8 cellular contexts compared by ENCODE assay signal in genomic region chr4:139084425-139085093, GRCh38.
DNase-seq lines count a peak whose midpoint lies in the region; ATAC-seq and TF ChIP-seq lines count a peak whose summit lies in the region.

No MANE protein-coding gene starts in this region.

- H3K4me3 ChIP-seq in HFF-Myc (replicated peaks; ENCODE audit: low read depth, low read length), result peak overlapping the region; percentile 94
- H3K4me3 ChIP-seq in subcutaneous abdominal adipose tissue (ENCODE audit: low read depth in 1 of 5, low read length in 5 of 5), result peak overlapping the region; percentile 85 to 99 (median 97)

- H3K9ac ChIP-seq in subcutaneous abdominal adipose tissue (ENCODE audit: low read length in 5 of 5), result peak overlapping the region in 4 of 5 donors; percentile 49 to 89 (median 76)

- peak overlapping the region; percentile 93 for H3K4me3 Mint-ChIP-seq in CD4-positive, alpha-beta T cell

- no peaks in the 10 kb centered on the region for H3K27me3 ChIP-seq in CD4-positive, alpha-beta T cell (ENCODE audit: control insufficient read depth, insufficient read depth, low read length)
- H3K27me3 ChIP-seq in subcutaneous abdominal adipose tissue (ENCODE audit: control insufficient read depth in 5 of 5, insufficient read depth in 4 of 5, low read length in 5 of 5), result no peaks in the 10 kb centered on the region

- peak overlapping the region; percentile 92 for H3K27ac Mint-ChIP-seq in CD4-positive, alpha-beta T cell
- peak overlapping the region; percentile 88 to 99 for H3K27ac Mint-ChIP-seq in activated naive CD4-positive, alpha-beta T cell treated with anti-CD3 and anti-CD28 coated beads, Interleukin-2, amount 50 U/mL, for 72 hours

- intact Hi-C loops in CD4-positive, alpha-beta T cell (cut with DNase I, micrococcal nuclease), result loop anchor here (1.0 to 5.0 kb wide), 7 partner anchors 52 to 468 kb away; partner anchors contain the start of genes ELF2 (in 2 of the 2), NAA15 (in 1 of the 2), NDUFC1 (in 1 of the 2) and RAB33B (in 1 of the 2)

- no peak for TF ChIP-seq CTCF in CD4-positive, alpha-beta T cell (IDR thresholded peaks at IDR 0.05)
- no peak for TF ChIP-seq CTCF in HFF-Myc (IDR thresholded peaks at IDR 0.05; ENCODE audit: low read depth, low read length, missing control alignments)

- no peak for ATAC-seq in CD4-positive, alpha-beta T cell (ENCODE audit: poor library complexity)
- no peak for ATAC-seq in activated naive CD4-positive, alpha-beta T cell treated with anti-CD3 and anti-CD28 coated beads, Interleukin-2, amount 50 U/mL, for 72 hours
- ATAC-seq in GM21367 (IDR thresholded peaks at IDR 0.05; ENCODE audit: unreplicated experiment) (no peak), GM21825 (IDR thresholded peaks at IDR 0.05; ENCODE audit: unreplicated experiment) (no peak)

- H3K27ac ChIP-seq in CD4-positive, alpha-beta T cell (ENCODE audit: low read depth, low read length), result peak overlapping the region; percentile 96
- H3K27ac ChIP-seq in subcutaneous abdominal adipose tissue (ENCODE audit: low read depth, low read length), result peak overlapping the region; percentile 97

- H3K27me3 Mint-ChIP-seq in CD4-positive, alpha-beta T cell, result no peaks in the 10 kb centered on the region

- no peaks in the 10 kb centered on the region for H3K9me3 ChIP-seq in CD4-positive, alpha-beta T cell (ENCODE audit: control insufficient read depth, low read length)
- H3K9me3 ChIP-seq in subcutaneous abdominal adipose tissue (ENCODE audit: control insufficient read depth in 5 of 5, low read length in 5 of 5), result no peaks in the 10 kb centered on the region

- DNase-seq in CD4-positive, alpha-beta T cell, result no peak
- DNase-seq in HFF-Myc (ENCODE audit: extremely low read depth, low read depth), result peak; percentile 4
- DNase-seq in activated naive CD4-positive, alpha-beta T cell treated with anti-CD3 and anti-CD28 coated beads, Interleukin-2, amount 50 U/mL, for 72 hours (ENCODE audit: low spot score in 2 of 2), result no peak
- peak; percentile 1 for DNase-seq in iris pigment epithelial cell (ENCODE audit: low read depth)
- DNase-seq in stimulated activated CD4-positive, alpha-beta T cell treated with anti-CD3 and anti-CD28 coated beads, Interleukin-4, amount 100 ng/mL, for 24 hours, result no peak

- peaks cover 37% of the 10 kb centered on the region for H3K36me3 Mint-ChIP-seq in CD4-positive, alpha-beta T cell (ENCODE audit: low read depth)
- peaks cover 16 to 22% of the 10 kb centered on the region in 2 donors for H3K36me3 Mint-ChIP-seq in activated naive CD4-positive, alpha-beta T cell treated with anti-CD3 and anti-CD28 coated beads, Interleukin-2, amount 50 U/mL, for 72 hours

- CTCF ChIA-PET in CD4-positive, alpha-beta T cell (lab: Charles Lee), result interaction anchor here (0.9 to 3.0 kb wide), 9 partner anchors 15 to 218 kb away, joined by 3 to 16 read pairs (median 3); partner anchors contain the start of genes NAA15, NDUFC1 and NOCT

- no peaks in the 10 kb centered on the region for H3K36me3 ChIP-seq in subcutaneous abdominal adipose tissue (ENCODE audit: control insufficient read depth in 5 of 5, insufficient read depth in 5 of 5, low read length in 5 of 5)

- peaks cover 0 to 32% (median 28%) of the 10 kb centered on the region in 5 donors for H3K4me1 ChIP-seq in subcutaneous abdominal adipose tissue (ENCODE audit: control insufficient read depth in 5 of 5, insufficient read depth in 5 of 5, low read length in 5 of 5)

- peaks cover 51% of the 10 kb centered on the region for H3K4me1 Mint-ChIP-seq in CD4-positive, alpha-beta T cell (ENCODE audit: low read depth)

- no peaks in the 10 kb centered on the region for H3K9me3 Mint-ChIP-seq in CD4-positive, alpha-beta T cell
- no peaks in the 10 kb centered on the region for H3K9me3 Mint-ChIP-seq in activated naive CD4-positive, alpha-beta T cell treated with anti-CD3 and anti-CD28 coated beads, Interleukin-2, amount 50 U/mL, for 72 hours

- POLR2A ChIA-PET in CD4-positive, alpha-beta T cell (lab: Charles Lee), result interaction anchor here (1.0 to 4.1 kb wide), 11 partner anchors 23 to 472 kb away, joined by 3 to 61 read pairs (median 8); partner anchors contain the start of genes ELF2, NAA15, NDUFC1 and NOCT

Comparison
In these comparisons a context has a peak if more than half of its experiments do, and no peak if none do; other contexts are left out.
1. DNase-seq: peak in HFF-Myc (single experiment) and iris pigment epithelial cell (single experiment); none in CD4-positive, alpha-beta T cell (0 of 10), activated naive CD4-positive, alpha-beta T cell treated with anti-CD3 and anti-CD28 coated beads, Interleukin-2, amount 50 U/mL, for 72 hours (0 of 2) and stimulated activated CD4-positive, alpha-beta T cell treated with anti-CD3 and anti-CD28 coated beads, Interleukin-4, amount 100 ng/mL, for 24 hours (single experiment).